Comparison of ENCODE assay signal across 2 cellular contexts in the genomic region with DNA sequence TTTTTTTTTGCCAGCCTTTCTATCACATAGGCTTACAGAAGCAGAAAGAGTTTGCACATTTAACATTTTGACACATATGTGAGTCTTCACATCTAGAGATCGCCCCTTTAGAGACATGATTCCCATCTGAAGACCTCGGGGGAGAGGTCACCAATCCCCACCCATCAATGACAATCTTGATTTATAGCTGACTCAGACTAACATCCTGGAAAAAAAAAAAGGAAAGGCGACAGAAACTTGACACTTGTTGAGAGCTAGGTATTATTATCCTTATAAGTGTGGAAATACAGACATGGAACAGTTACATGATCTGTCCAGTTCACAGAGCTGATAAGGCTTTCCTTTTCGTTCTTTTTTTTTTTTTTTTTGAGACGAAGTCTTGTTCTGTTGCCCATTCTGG.
A peak's percentile ranks its signal among the peaks of the same experiment; 100 is the strongest.
TF ChIP-seq lines count a peak whose summit lies in the region.

No MANE protein-coding gene starts in this region.

TF ChIP-seq in HEK293T, 16 proteins besides CTCF, POLR2A, EP300 and RAD21 (continued from another document):
- TF ChIP-seq, protein P1, sequence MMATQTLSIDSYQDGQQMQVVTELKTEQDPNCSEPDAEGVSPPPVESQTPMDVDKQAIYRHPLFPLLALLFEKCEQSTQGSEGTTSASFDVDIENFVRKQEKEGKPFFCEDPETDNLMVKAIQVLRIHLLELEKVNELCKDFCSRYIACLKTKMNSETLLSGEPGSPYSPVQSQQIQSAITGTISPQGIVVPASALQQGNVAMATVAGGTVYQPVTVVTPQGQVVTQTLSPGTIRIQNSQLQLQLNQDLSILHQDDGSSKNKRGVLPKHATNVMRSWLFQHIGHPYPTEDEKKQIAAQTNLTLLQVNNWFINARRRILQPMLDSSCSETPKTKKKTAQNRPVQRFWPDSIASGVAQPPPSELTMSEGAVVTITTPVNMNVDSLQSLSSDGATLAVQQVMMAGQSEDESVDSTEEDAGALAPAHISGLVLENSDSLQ (IDR thresholded peaks at IDR 0.05): peak; percentile 72; the same call in 1 of the 2 replicates
- no peak for TF ChIP-seq SUZ12 (IDR thresholded peaks at IDR 0.05)

TF ChIP-seq in K562, 482 proteins besides CTCF, POLR2A, EP300 and RAD21 (continued from another document):
- TF ChIP-seq, protein P2, sequence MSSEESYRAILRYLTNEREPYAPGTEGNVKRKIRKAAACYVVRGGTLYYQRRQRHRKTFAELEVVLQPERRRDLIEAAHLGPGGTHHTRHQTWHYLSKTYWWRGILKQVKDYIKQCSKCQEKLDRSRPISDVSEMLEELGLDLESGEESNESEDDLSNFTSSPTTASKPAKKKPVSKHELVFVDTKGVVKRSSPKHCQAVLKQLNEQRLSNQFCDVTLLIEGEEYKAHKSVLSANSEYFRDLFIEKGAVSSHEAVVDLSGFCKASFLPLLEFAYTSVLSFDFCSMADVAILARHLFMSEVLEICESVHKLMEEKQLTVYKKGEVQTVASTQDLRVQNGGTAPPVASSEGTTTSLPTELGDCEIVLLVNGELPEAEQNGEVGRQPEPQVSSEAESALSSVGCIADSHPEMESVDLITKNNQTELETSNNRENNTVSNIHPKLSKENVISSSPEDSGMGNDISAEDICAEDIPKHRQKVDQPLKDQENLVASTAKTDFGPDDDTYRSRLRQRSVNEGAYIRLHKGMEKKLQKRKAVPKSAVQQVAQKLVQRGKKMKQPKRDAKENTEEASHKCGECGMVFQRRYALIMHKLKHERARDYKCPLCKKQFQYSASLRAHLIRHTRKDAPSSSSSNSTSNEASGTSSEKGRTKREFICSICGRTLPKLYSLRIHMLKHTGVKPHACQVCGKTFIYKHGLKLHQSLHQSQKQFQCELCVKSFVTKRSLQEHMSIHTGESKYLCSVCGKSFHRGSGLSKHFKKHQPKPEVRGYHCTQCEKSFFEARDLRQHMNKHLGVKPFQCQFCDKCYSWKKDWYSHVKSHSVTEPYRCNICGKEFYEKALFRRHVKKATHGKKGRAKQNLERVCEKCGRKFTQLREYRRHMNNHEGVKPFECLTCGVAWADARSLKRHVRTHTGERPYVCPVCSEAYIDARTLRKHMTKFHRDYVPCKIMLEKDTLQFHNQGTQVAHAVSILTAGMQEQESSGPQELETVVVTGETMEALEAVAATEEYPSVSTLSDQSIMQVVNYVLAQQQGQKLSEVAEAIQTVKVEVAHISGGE (CRISPR knock-in tag; IDR thresholded peaks at IDR 0.05): no peak
- TF ChIP-seq, protein P3, sequence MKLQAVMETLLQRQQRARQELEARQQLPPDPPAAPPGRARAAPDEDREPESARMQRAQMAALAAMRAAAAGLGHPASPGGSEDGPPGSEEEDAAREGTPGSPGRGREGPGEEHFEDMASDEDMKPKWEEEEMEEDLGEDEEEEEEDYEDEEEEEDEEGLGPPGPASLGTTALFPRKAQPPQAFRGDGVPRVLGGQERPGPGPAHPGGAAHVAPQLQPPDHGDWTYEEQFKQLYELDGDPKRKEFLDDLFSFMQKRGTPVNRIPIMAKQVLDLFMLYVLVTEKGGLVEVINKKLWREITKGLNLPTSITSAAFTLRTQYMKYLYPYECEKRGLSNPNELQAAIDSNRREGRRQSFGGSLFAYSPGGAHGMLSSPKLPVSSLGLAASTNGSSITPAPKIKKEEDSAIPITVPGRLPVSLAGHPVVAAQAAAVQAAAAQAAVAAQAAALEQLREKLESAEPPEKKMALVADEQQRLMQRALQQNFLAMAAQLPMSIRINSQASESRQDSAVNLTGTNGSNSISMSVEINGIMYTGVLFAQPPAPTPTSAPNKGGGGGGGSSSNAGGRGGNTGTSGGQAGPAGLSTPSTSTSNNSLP (IDR thresholded peaks at IDR 0.05; ENCODE audit: borderline replicate concordance, low read depth, low read length): no peak
- TF ChIP-seq NFIC (IDR thresholded peaks at IDR 0.05) (no peak), ZNF316 (IDR thresholded peaks at IDR 0.05) (peak; percentile 65), KAT7 (CRISPR knock-in tag; IDR thresholded peaks at IDR 0.05; ENCODE audit: borderline replicate concordance) (no peak), MEIS2 (IDR thresholded peaks at IDR 0.05; ENCODE audit: partially characterized antibody) (peak; percentile 21), ZNF695 (CRISPR knock-in tag; IDR thresholded peaks at IDR 0.05) (no peak), ZNF121 (CRISPR knock-in tag; conservative IDR thresholded peaks at IDR 0.05) (no peak), CBX2 (IDR thresholded peaks at IDR 0.05; ENCODE audit: insufficient read depth, low read length, poor library complexity, severe bottlenecking) (no peak), PCBP2 (IDR thresholded peaks at IDR 0.05; ENCODE audit: low read depth, low read length, poor library complexity, severe bottlenecking) (no peak), NFRKB (IDR thresholded peaks at IDR 0.05; ENCODE audit: low read depth) (no peak), RBBP5 (IDR thresholded peaks at IDR 0.05; ENCODE audit: borderline replicate concordance, insufficient read depth, low read length, poor library complexity, severe bottlenecking) (no peak), ZNF140 (CRISPR knock-in tag; IDR thresholded peaks at IDR 0.05) (no peak)
- TF ChIP-seq, protein P4, sequence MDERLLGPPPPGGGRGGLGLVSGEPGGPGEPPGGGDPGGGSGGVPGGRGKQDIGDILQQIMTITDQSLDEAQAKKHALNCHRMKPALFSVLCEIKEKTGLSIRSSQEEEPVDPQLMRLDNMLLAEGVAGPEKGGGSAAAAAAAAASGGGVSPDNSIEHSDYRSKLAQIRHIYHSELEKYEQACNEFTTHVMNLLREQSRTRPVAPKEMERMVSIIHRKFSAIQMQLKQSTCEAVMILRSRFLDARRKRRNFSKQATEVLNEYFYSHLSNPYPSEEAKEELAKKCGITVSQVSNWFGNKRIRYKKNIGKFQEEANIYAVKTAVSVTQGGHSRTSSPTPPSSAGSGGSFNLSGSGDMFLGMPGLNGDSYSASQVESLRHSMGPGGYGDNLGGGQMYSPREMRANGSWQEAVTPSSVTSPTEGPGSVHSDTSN (CRISPR knock-in tag; IDR thresholded peaks at IDR 0.05; ENCODE audit: low read depth): no peak
- TF ChIP-seq, protein P4 (tag; conservative IDR thresholded peaks at IDR 0.05; ENCODE audit: low read depth): 0 out of 2 replicates have a peak, but pooled peaks have one; percentile 58
- TF ChIP-seq, protein P5, sequence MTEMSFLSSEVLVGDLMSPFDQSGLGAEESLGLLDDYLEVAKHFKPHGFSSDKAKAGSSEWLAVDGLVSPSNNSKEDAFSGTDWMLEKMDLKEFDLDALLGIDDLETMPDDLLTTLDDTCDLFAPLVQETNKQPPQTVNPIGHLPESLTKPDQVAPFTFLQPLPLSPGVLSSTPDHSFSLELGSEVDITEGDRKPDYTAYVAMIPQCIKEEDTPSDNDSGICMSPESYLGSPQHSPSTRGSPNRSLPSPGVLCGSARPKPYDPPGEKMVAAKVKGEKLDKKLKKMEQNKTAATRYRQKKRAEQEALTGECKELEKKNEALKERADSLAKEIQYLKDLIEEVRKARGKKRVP (CRISPR knock-in tag; IDR thresholded peaks at IDR 0.05): no peak
- TF ChIP-seq, protein P6, sequence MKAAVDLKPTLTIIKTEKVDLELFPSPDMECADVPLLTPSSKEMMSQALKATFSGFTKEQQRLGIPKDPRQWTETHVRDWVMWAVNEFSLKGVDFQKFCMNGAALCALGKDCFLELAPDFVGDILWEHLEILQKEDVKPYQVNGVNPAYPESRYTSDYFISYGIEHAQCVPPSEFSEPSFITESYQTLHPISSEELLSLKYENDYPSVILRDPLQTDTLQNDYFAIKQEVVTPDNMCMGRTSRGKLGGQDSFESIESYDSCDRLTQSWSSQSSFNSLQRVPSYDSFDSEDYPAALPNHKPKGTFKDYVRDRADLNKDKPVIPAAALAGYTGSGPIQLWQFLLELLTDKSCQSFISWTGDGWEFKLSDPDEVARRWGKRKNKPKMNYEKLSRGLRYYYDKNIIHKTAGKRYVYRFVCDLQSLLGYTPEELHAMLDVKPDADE (conservative IDR thresholded peaks at IDR 0.05; ENCODE audit: control insufficient read depth, low read depth, low read length): no peak
- TF ChIP-seq, protein P7, sequence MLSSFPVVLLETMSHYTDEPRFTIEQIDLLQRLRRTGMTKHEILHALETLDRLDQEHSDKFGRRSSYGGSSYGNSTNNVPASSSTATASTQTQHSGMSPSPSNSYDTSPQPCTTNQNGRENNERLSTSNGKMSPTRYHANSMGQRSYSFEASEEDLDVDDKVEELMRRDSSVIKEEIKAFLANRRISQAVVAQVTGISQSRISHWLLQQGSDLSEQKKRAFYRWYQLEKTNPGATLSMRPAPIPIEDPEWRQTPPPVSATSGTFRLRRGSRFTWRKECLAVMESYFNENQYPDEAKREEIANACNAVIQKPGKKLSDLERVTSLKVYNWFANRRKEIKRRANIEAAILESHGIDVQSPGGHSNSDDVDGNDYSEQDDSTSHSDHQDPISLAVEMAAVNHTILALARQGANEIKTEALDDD (IDR thresholded peaks at IDR 0.05): no peak
- TF ChIP-seq, protein P8, sequence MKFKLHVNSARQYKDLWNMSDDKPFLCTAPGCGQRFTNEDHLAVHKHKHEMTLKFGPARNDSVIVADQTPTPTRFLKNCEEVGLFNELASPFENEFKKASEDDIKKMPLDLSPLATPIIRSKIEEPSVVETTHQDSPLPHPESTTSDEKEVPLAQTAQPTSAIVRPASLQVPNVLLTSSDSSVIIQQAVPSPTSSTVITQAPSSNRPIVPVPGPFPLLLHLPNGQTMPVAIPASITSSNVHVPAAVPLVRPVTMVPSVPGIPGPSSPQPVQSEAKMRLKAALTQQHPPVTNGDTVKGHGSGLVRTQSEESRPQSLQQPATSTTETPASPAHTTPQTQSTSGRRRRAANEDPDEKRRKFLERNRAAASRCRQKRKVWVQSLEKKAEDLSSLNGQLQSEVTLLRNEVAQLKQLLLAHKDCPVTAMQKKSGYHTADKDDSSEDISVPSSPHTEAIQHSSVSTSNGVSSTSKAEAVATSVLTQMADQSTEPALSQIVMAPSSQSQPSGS (CRISPR knock-in tag; IDR thresholded peaks at IDR 0.05): no peak
